In genomic region chr15:77251662-77252061, GRCh38 we compare ENCODE assay signal across 18 cellular contexts.
DNase-seq lines count a peak whose midpoint lies in the region; ATAC-seq, FAIRE-seq and TF ChIP-seq lines count a peak whose summit lies in the region.
"Had no signal": no experiment of that assay in that cellular context is flagged by ENCODE, and none has a peak within 500 bp of the region (broad histone marks: within the 10 kb centered on the region; RNA-seq: fewer than 3 reads in every experiment).

No MANE protein-coding gene starts in this region.

- FAIRE-seq in D721Med (lab: Jason Lieb, UNC): no peak

- H3K4me1 Mint-ChIP-seq in activated CD4-positive, alpha-beta T cell treated with anti-CD3 and anti-CD28 coated beads, Interleukin-2, amount 10 ng/mL, durations not matched to agents 24 days and 14 days: no peaks in the 10 kb centered on the region
- H3K4me1 Mint-ChIP-seq: neural crest cell had no signal

- no peak for TF ChIP-seq EP300 in esophagus muscularis mucosa (IDR thresholded peaks at IDR 0.05)

- DNase-seq in activated CD4-positive, alpha-beta T cell treated with anti-CD3 and anti-CD28 coated beads for 48 hours: peak; percentile 35
- DNase-seq in activated CD4-positive, alpha-beta T cell treated with anti-CD3 and anti-CD28 coated beads, Interleukin-2, amount 10 ng/mL, durations not matched to agents 24 days and 14 days: no peak
- DNase-seq in NCI-H69 (lab: John Stamatoyannopoulos, UW) (peak; percentile 10), epithelial cell of esophagus (ENCODE audit: low read depth) (peak; percentile 2), D721Med (ENCODE audit: insufficient read length, low spot score) (no peak), esophagus muscularis mucosa (ENCODE audit: extremely low spot score) (no peak)
- peak; percentile 37 for DNase-seq in stimulated activated CD4-positive, alpha-beta T cell treated with anti-CD3 and anti-CD28 coated beads, Interleukin-1b, Interleukin-23, amount 100 ng/mL, for 48 hours
- DNase-seq: activated effector memory CD4-positive, alpha-beta T cell treated with anti-CD3 and anti-CD28 coated beads, Interleukin-2, amount 50 U/mL, for 16 hours; cerebellar nuclear complex; NCI-H748 treated with DMSO at 0.1 percent for 48 hours; small intestine; upper lobe of right lung; WERI-Rb-1 had no signal

- peaks cover 10 to 33% (median 17%) of the 10 kb centered on the region in 4 donors for H3K36me3 ChIP-seq in esophagus muscularis mucosa
- H3K36me3 ChIP-seq: SJCRH30, WERI-Rb-1 had no signal

- H3K27ac ChIP-seq in esophagus muscularis mucosa (replicated peaks in 1 of 4): no peak overlapping the region
- H3K27ac ChIP-seq: gastroesophageal sphincter, SJCRH30, upper lobe of right lung, WERI-Rb-1 had no signal

- 100% methylated on average over 2 of the region's 2 CpGs for WGBS in esophagus muscularis mucosa

- H3K27me3 Mint-ChIP-seq in activated CD4-positive, alpha-beta T cell treated with anti-CD3 and anti-CD28 coated beads, Interleukin-2, amount 10 ng/mL, durations not matched to agents 24 days and 14 days: no peaks in the 10 kb centered on the region

- TF ChIP-seq POLR2A in esophagus muscularis mucosa (IDR thresholded peaks at IDR 0.05; ENCODE audit: low read depth): no peak

- no peak overlapping the region for H3K27ac Mint-ChIP-seq in activated CD4-positive, alpha-beta T cell treated with anti-CD3 and anti-CD28 coated beads, Interleukin-2, amount 10 ng/mL, durations not matched to agents 24 days and 14 days

- H3K27me3 ChIP-seq in esophagus muscularis mucosa: no peaks in the 10 kb centered on the region
- H3K27me3 ChIP-seq: gastroesophageal sphincter, SJCRH30, upper lobe of right lung had no signal

- no peaks in the 10 kb centered on the region for H3K9me3 ChIP-seq in esophagus muscularis mucosa
- H3K9me3 ChIP-seq: gastroesophageal sphincter, SJCRH30, upper lobe of right lung had no signal

- no peak for ATAC-seq in HG02759 (IDR thresholded peaks at IDR 0.05; ENCODE audit: unreplicated experiment)
- ATAC-seq: gastroesophageal sphincter, left lobe of liver, upper lobe of right lung had no signal

- TF ChIP-seq CTCF in epithelial cell of esophagus (IDR thresholded peaks at IDR 0.05; ENCODE audit: insufficient read depth, low read depth, low read length, missing control alignments) (no peak), D721Med (IDR thresholded peaks at IDR 0.05; ENCODE audit: insufficient read depth, missing control alignments) (no peak), esophagus muscularis mucosa (IDR thresholded peaks at IDR 0.05) (no peak)

- H3K4me3 ChIP-seq in epithelial cell of esophagus (ENCODE audit: low read length): no peak overlapping the region
- H3K4me3 ChIP-seq in esophagus muscularis mucosa: no peak overlapping the region
- H3K4me3 ChIP-seq: gastroesophageal sphincter, SJCRH30, upper lobe of right lung had no signal

- peaks cover 15% of the 10 kb centered on the region for H3K36me3 Mint-ChIP-seq in activated CD4-positive, alpha-beta T cell treated with anti-CD3 and anti-CD28 coated beads, Interleukin-2, amount 10 ng/mL, durations not matched to agents 24 days and 14 days (ENCODE audit: low read depth)

- no peak overlapping the region for H3K4me3 Mint-ChIP-seq in activated CD4-positive, alpha-beta T cell treated with anti-CD3 and anti-CD28 coated beads, Interleukin-2, amount 10 ng/mL, durations not matched to agents 24 days and 14 days
- H3K4me3 Mint-ChIP-seq: neural crest cell had no signal

- H3K9me3 Mint-ChIP-seq in activated CD4-positive, alpha-beta T cell treated with anti-CD3 and anti-CD28 coated beads, Interleukin-2, amount 10 ng/mL, durations not matched to agents 24 days and 14 days: no peaks in the 10 kb centered on the region
- H3K9me3 Mint-ChIP-seq: neural crest cell had no signal

- H3K4me1 ChIP-seq in esophagus muscularis mucosa: no peaks in the 10 kb centered on the region
- H3K4me1 ChIP-seq: gastroesophageal sphincter, SJCRH30, upper lobe of right lung had no signal

- intact Hi-C loops in activated CD4-positive, alpha-beta T cell treated with anti-CD3 and anti-CD28 coated beads, Interleukin-2, amount 10 ng/mL, durations not matched to agents 24 days and 14 days (cut with micrococcal nuclease): no loop called here
- intact Hi-C loops in esophagus muscularis mucosa (cut with DNase I): no loop called here

Comparison
In these comparisons a context has a peak if more than half of its experiments do, and no peak if none do; other contexts are left out.
1. DNase-seq: peak in activated CD4-positive, alpha-beta T cell treated with anti-CD3 and anti-CD28 coated beads for 48 hours (single experiment), NCI-H69 (single experiment), epithelial cell of esophagus (single experiment) and stimulated activated CD4-positive, alpha-beta T cell treated with anti-CD3 and anti-CD28 coated beads, Interleukin-1b, Interleukin-23, amount 100 ng/mL, for 48 hours (single experiment); none in activated CD4-positive, alpha-beta T cell treated with anti-CD3 and anti-CD28 coated beads, Interleukin-2, amount 10 ng/mL, durations not matched to agents 24 days and 14 days (single experiment), D721Med (single experiment) and esophagus muscularis mucosa (single experiment).